ENCODE assay signal across 18 cellular contexts in genomic region chr3:189430166-189430565, GRCh38.
DNase-seq lines count a peak whose midpoint lies in the region; ATAC-seq, FAIRE-seq and TF ChIP-seq lines count a peak whose summit lies in the region.
"Had no signal": no experiment of that assay in that cellular context is flagged by ENCODE, and none has a peak within 500 bp of the region (broad histone marks: within the 10 kb centered on the region; RNA-seq: fewer than 3 reads in every experiment).

No MANE protein-coding gene starts in this region.

- H3K4ac ChIP-seq in H9 (ENCODE audit: low read depth, low read length) (no peak overlapping the region), H1 (replicated peaks; ENCODE audit: insufficient read length, low read depth, low read length) (no peak overlapping the region)

- peak overlapping the region; percentile 46 to 60 (median 53); a peak in 2 of 7 replicates for H3K27ac Mint-ChIP-seq in H9
- H3K27ac Mint-ChIP-seq: CD4-positive, CD25-positive, alpha-beta regulatory T cell; CD8-positive, alpha-beta T cell had no signal

- H2BK15ac ChIP-seq in H9 (ENCODE audit: low read depth, low read length) = no peak overlapping the region
- no peak overlapping the region for H2BK15ac ChIP-seq in H1 (ENCODE audit: low read length)

- H3K18ac ChIP-seq in H9 (ENCODE audit: insufficient read length, low read depth, low read length) = no peak overlapping the region
- H3K18ac ChIP-seq in H1 (ENCODE audit: extremely low read depth, low read length) = peak overlapping the region; percentile 44

- no peak overlapping the region for H2BK12ac ChIP-seq in H9 (ENCODE audit: insufficient read length, low read depth, low read length)
- H2BK12ac ChIP-seq in H1 (ENCODE audit: low read depth, low read length) = peak overlapping the region; percentile 75

- H3K36me3 Mint-ChIP-seq in H9 (ENCODE audit: insufficient read depth in 1 of 3, low read depth in 3 of 3) = peaks cover 0 to 4% (median 3%) of the 10 kb centered on the region in 3 experiments; a peak in 3 of 7 replicates
- H3K36me3 Mint-ChIP-seq: CD4-positive, CD25-positive, alpha-beta regulatory T cell had no signal

- CTCF ChIA-PET in H1 (lab: Charles Lee; ENCODE audit: partially characterized antibody) = no interaction called here

- TF ChIP-seq RAD21 in H1 (IDR thresholded peaks at IDR 0.05 in 1 of 2, conservative IDR thresholded peaks at IDR 0.05 in 1 of 2; ENCODE audit: low read depth in 2 of 2, low read length in 2 of 2) = no peak

- H3K36me3 ChIP-seq in SK-N-MC (ENCODE audit: insufficient read depth, low read length) = no peaks in the 10 kb centered on the region
- no peaks in the 10 kb centered on the region for H3K36me3 ChIP-seq in H1 (ENCODE audit: control insufficient read depth in 2 of 4, insufficient read depth in 4 of 4, low read length in 3 of 4)

- H4K8ac ChIP-seq in H9 (replicated peaks; ENCODE audit: insufficient read length, low read depth, low read length) = no peak overlapping the region
- no peak overlapping the region for H4K8ac ChIP-seq in H1 (ENCODE audit: extremely low read depth, insufficient read depth, low read length)

- POLR2A ChIA-PET in H1 (lab: Charles Lee; ENCODE audit: partially characterized antibody) = no interaction called here

- no peak for FAIRE-seq in H1 (lab: Jason Lieb, UNC)
- FAIRE-seq: G401.6, GM12878, GM19239 had no signal

- H2BK5ac ChIP-seq in H9 (ENCODE audit: insufficient read length, low read length) (no peak overlapping the region), H1 (ENCODE audit: low read depth, low read length) (no peak overlapping the region)

- H3K14ac ChIP-seq in H9 (ENCODE audit: insufficient read depth, low read length) = no peak overlapping the region
- no peak overlapping the region for H3K14ac ChIP-seq in H1 (ENCODE audit: insufficient read length)

- DNase-seq in H9 (no peak), SK-N-MC (ENCODE audit: low read depth, low spot score) (no peak), H1 (ENCODE audit: low read depth in 1 of 2, low spot score in 2 of 2) (no peak), glomerular visceral epithelial cell (ENCODE audit: extremely low spot score) (no peak)
- DNase-seq: C1 segment of cervical spinal cord; Caco-2; CD4-positive, CD25-positive, alpha-beta regulatory T cell; CD8-positive, alpha-beta T cell; DMS153; DND-41; GOT3; H7 had no signal

- H2AK5ac ChIP-seq in H9 (ENCODE audit: insufficient read length, low read length) (no peak overlapping the region), H1 (ENCODE audit: low read depth, low read length) (no peak overlapping the region)

- H3K79me1 ChIP-seq in H9 (ENCODE audit: insufficient read depth, low read depth, low read length, poor library complexity, severe bottlenecking) (no peaks in the 10 kb centered on the region), H1 (ENCODE audit: low read depth, low read length) (no peaks in the 10 kb centered on the region)

- H3K4me3 Mint-ChIP-seq in H9 = no peak overlapping the region
- H3K4me3 Mint-ChIP-seq: CD4-positive, CD25-positive, alpha-beta regulatory T cell; CD8-positive, alpha-beta T cell had no signal

- H3K27me3 ChIP-seq in H9 (ENCODE audit: insufficient read depth, low read length) (no peaks in the 10 kb centered on the region), H1 (replicated peaks in 1 of 4; ENCODE audit: control insufficient read depth in 3 of 4, extremely low read depth in 1 of 4, insufficient read depth in 3 of 4, low read length in 3 of 4) (no peaks in the 10 kb centered on the region)

- H3T11ph ChIP-seq in H9 (ENCODE audit: low read length) = no peak overlapping the region

- H3K23me2 ChIP-seq in H9 (ENCODE audit: insufficient read length, low read depth, low read length, poor library complexity, severe bottlenecking) = no peaks in the 10 kb centered on the region
- H3K23me2 ChIP-seq in H1 (ENCODE audit: low read depth, low read length) = no peaks in the 10 kb centered on the region

- H2AFZ ChIP-seq in H9 (ENCODE audit: low read length) (no peak overlapping the region), H1 (ENCODE audit: low read length) (peak overlapping the region; percentile 79; the same call in 1 of the 2 replicates)

- peaks cover 0 to 3% of the 10 kb centered on the region in 2 experiments; a peak in 2 of 5 replicates for H3K9me3 Mint-ChIP-seq in H9

- H3K4me1 ChIP-seq in H9 (ENCODE audit: insufficient read depth, low read length) (peaks cover 2% of the 10 kb centered on the region; the same call in 1 of the 2 replicates), H1 (replicated peaks in 1 of 4; ENCODE audit: control insufficient read depth in 3 of 4, insufficient read depth in 4 of 4, low read length in 3 of 4) (peaks cover 0 to 9% (median 3%) of the 10 kb centered on the region in 4 experiments; a peak in 3 of 7 replicates)
- H3K4me1 ChIP-seq: Caco-2 had no signal

- H2BK20ac ChIP-seq in H9 (ENCODE audit: low read depth, low read length, poor library complexity, severe bottlenecking) (no peak overlapping the region), H1 (ENCODE audit: low read length) (no peak overlapping the region)

- no peak overlapping the region for H2BK120ac ChIP-seq in H9 (ENCODE audit: low read depth, low read length, poor library complexity, severe bottlenecking)
- H2BK120ac ChIP-seq in H1 (replicated peaks; ENCODE audit: low read depth, low read length) = no peak overlapping the region

- H3K23ac ChIP-seq in H9 (ENCODE audit: insufficient read length, low read depth, low read length) (no peak overlapping the region), H1 (ENCODE audit: insufficient read length) (no peak overlapping the region)

- H3K4me3 ChIP-seq in SK-N-MC = no peak overlapping the region
- no peak overlapping the region for H3K4me3 ChIP-seq in H1 (ENCODE audit: extremely low read depth in 1 of 4, insufficient read depth in 2 of 4, low read depth in 3 of 4, low read length in 4 of 4)
- H3K4me3 ChIP-seq: GM12878 had no signal

- H4K91ac ChIP-seq in H9 (ENCODE audit: insufficient read length, low read depth, low read length) (no peak overlapping the region), H1 (replicated peaks; ENCODE audit: insufficient read length, low read length) (no peak overlapping the region)

- H3K56ac ChIP-seq in H9 (ENCODE audit: insufficient read length, low read depth, low read length) = no peak overlapping the region
- no peak overlapping the region for H3K56ac ChIP-seq in H1 (replicated peaks; ENCODE audit: insufficient read length, low read depth, low read length)

- H3K9me3 ChIP-seq in H9 (ENCODE audit: control insufficient read depth, low read depth, low read length) = no peaks in the 10 kb centered on the region
- H3K9me3 ChIP-seq in SK-N-MC (ENCODE audit: low read depth, low read length) = no peaks in the 10 kb centered on the region; the same call in 1 of the 2 replicates
- no peaks in the 10 kb centered on the region for H3K9me3 ChIP-seq in H1 (ENCODE audit: insufficient read depth in 2 of 2, low read depth in 1 of 2, low read length in 1 of 2)
- H3K9me3 ChIP-seq: Caco-2 had no signal

- no CpG with 5 or more reads among the region's 2 CpGs for WGBS in H9 (ENCODE audit: extremely low coverage, insufficient read length, low lambda C conversion rate)
- WGBS in H1 (ENCODE audit: extremely low coverage in 1 of 2, insufficient coverage in 1 of 2, insufficient read length in 1 of 2, insufficient replicate concordance in 2 of 2, low coverage in 1 of 2, low lambda C conversion rate in 2 of 2, missing lambda C conversion rate in 1 of 2), 2 experiments = 79% methylated on average over 2 of the region's 2 CpGs; no CpG with 5 or more reads in 1 of the 2 experiments

- H4K20me1 ChIP-seq in H9 (ENCODE audit: control insufficient read depth, insufficient read depth, insufficient read length) (no peaks in the 10 kb centered on the region), H1 (replicated peaks in 1 of 2; ENCODE audit: control insufficient read depth in 1 of 2, insufficient read depth in 2 of 2, low read length in 2 of 2) (no peaks in the 10 kb centered on the region)

- TF ChIP-seq POLR2A in H1 (IDR thresholded peaks at IDR 0.05; ENCODE audit: control extremely low read depth in 1 of 2, low read depth in 2 of 2, low read length in 2 of 2) = no peak

- no peaks in the 10 kb centered on the region for H3K27me3 Mint-ChIP-seq in H9 (ENCODE audit: low read depth)

- no peak for TF ChIP-seq EP300 in H1 (IDR thresholded peaks at IDR 0.05; ENCODE audit: borderline replicate concordance in 1 of 2, low read depth in 2 of 2, low read length in 2 of 2)

- TF ChIP-seq CTCF in H9 (conservative IDR thresholded peaks at IDR 0.05) = no peak
- no peak for TF ChIP-seq CTCF in H1 (IDR thresholded peaks at IDR 0.05; ENCODE audit: control extremely low read depth in 1 of 3, insufficient read depth in 1 of 3, low read depth in 1 of 3, low read length in 3 of 3)

- no peak overlapping the region for H3K4me2 ChIP-seq in H9 (ENCODE audit: insufficient read depth, insufficient read length, low read length)
- no peak overlapping the region for H3K4me2 ChIP-seq in H1 (ENCODE audit: insufficient read depth in 1 of 2, low read depth in 2 of 2, low read length in 2 of 2)

- H3K79me2 ChIP-seq in H9 (ENCODE audit: insufficient read depth, low read length) (no peaks in the 10 kb centered on the region), H1 (ENCODE audit: control insufficient read depth in 1 of 2, insufficient read depth in 2 of 2, low read length in 2 of 2) (no peaks in the 10 kb centered on the region)

- peaks cover 18 to 19% of the 10 kb centered on the region in 2 experiments for H3K4me1 Mint-ChIP-seq in H9

- no peak overlapping the region for H3K27ac ChIP-seq in H9 (ENCODE audit: insufficient read length, low read depth, low read length)
- H3K27ac ChIP-seq in SK-N-MC = 0 out of 2 replicates have a peak overlapping the region, but pooled peaks have one; percentile 6
- H3K27ac ChIP-seq in H1 (ENCODE audit: low read depth, low read length) = no peak overlapping the region

- no peak overlapping the region for H4K5ac ChIP-seq in H9 (ENCODE audit: insufficient read length, low read depth, low read length)
- no peak overlapping the region for H4K5ac ChIP-seq in H1 (ENCODE audit: insufficient read length, low read depth, low read length)

- H3K9ac ChIP-seq in H9 (ENCODE audit: extremely low read depth, insufficient read length, low read length) = no peak overlapping the region
- no peak overlapping the region for H3K9ac ChIP-seq in SK-N-MC (ENCODE audit: insufficient read length)
- H3K9ac ChIP-seq in H1 (replicated peaks in 1 of 4; ENCODE audit: extremely low read depth in 1 of 4, low read depth in 3 of 4, low read length in 3 of 4) = no peak overlapping the region

- ATAC-seq in HG03159 (IDR thresholded peaks at IDR 0.05; ENCODE audit: unreplicated experiment) = no peak
- no peak for ATAC-seq in GM21515 (IDR thresholded peaks at IDR 0.05; ENCODE audit: unreplicated experiment)
- ATAC-seq: CD8-positive, alpha-beta T cell; GM12878; HCT116 had no signal

TF ChIP-seq in H1, 55 proteins besides CTCF, POLR2A, EP300 and RAD21 (continues in another document):
- TF ChIP-seq SIX5 (IDR thresholded peaks at IDR 0.05; ENCODE audit: low read depth, low read length) (no peak), CTBP2 (IDR thresholded peaks at IDR 0.05; ENCODE audit: borderline replicate concordance, insufficient read depth, insufficient read length, low read length) (no peak), YY1 (IDR thresholded peaks at IDR 0.05; ENCODE audit: low read depth, low read length) (no peak)
